ENCODE assay signal across 8 cellular contexts in genomic region chr16:22206847-22207714, GRCh38. TPM values are rescaled to one million over a fixed set of nuclear protein-coding genes. Genes with fewer than 3 reads are reported as not detected.
A peak's percentile ranks its signal among the peaks of the same experiment; 100 is the strongest.
DNase-seq lines count a peak whose midpoint lies in the region; ATAC-seq, FAIRE-seq and TF ChIP-seq lines count a peak whose summit lies in the region.

No MANE protein-coding gene starts in this region.

- ATAC-seq in GM19035 (IDR thresholded peaks at IDR 0.05; ENCODE audit: unreplicated experiment) (peak; percentile 41), HG03520 (IDR thresholded peaks at IDR 0.05; ENCODE audit: unreplicated experiment) (peak; percentile 43)

- H3K9me3 Mint-ChIP-seq in neural crest cell: peaks cover 3% of the 10 kb centered on the region

- H3K27me3 Mint-ChIP-seq in neural crest cell (ENCODE audit: low read depth): no peaks in the 10 kb centered on the region

- TF ChIP-seq CTCF in neural crest cell (conservative IDR thresholded peaks at IDR 0.05): no peak

- DNase-seq in AG08395 (ENCODE audit: low spot score) (peak; percentile 46), RCC 7860 (ENCODE audit: low spot score) (peak; percentile 35), fibroblast of the conjunctiva (ENCODE audit: low read depth) (peak; percentile 67), neural crest cell (ENCODE audit: low read depth, low spot score) (no peak)
- DNase-seq in activated effector memory CD4-positive, alpha-beta T cell treated with anti-CD3 and anti-CD28 coated beads, Interleukin-2, amount 50 U/mL, for 16 hours: peak; percentile 89

- peak overlapping the region; percentile 82 for H3K27ac ChIP-seq in temporal lobe (ENCODE audit: low read depth, low read length)

- peak overlapping the region; percentile 97 for H3K4me3 Mint-ChIP-seq in neural crest cell

- peak overlapping the region; percentile 60 for H3K27ac Mint-ChIP-seq in neural crest cell (ENCODE audit: unreplicated experiment)

- no peak for FAIRE-seq in RCC 7860 (lab: Jason Lieb, UNC)

- H3K36me3 Mint-ChIP-seq in neural crest cell (ENCODE audit: low read depth): peaks cover 10% of the 10 kb centered on the region

- peaks cover 24% of the 10 kb centered on the region for H3K4me1 Mint-ChIP-seq in neural crest cell

RNA-seq across cellular contexts. Expression of gene EEF2K, which starts 1.0 kb away (rescaled TPM):
- total RNA-seq in neural crest cell (20.3 and 21.2 TPM in 2 replicates), temporal lobe (9.6 TPM)

RNA-seq across cellular contexts. Expression of gene SDR42E2, which starts 44.8 kb away (rescaled TPM):
- total RNA-seq in neural crest cell: not detected in 2 replicates
- under 0.01 TPM for total RNA-seq in temporal lobe
